Comparison of ENCODE assay signal across 8 cellular contexts in the genomic region with DNA sequence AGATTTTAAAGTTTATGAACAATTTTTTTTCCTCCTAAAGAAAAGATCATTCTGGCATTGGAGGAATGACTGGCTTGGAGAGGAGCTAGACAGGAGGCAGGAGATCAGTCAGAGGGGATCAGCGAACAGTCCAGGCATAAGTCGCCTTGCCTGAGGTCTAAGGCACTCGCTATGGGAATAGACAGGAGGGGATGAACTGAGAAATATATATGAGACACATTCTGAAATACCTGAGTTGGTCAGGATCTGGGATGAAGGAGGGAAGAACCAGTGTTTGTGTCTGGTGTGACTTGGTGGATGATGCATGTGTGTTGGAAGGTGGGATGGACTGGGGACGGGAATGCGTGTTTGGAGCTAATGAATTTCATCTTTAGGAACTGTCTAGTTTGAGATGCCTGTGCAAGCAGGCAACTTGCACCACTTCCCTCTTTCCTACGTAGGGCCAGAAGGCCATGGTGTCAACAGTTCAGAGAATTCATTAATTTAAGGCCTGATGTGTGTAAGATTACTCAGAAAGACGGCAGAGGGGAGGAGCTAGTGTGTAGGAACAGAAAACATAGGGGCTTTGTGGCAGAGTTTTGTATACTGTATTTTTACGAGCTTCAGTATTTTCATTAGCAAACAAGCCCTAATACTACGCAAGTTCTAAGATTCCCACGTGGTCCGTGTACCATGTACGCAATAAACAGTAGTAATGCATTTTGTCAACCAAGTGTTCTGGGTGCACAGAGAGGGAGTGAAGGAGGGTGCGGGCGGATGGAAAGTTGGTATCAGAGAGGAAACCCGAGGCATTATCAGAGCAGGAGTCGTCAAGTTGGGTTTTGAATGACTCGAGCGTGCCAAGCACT. TPM values are rescaled to one million over a fixed set of nuclear protein-coding genes. Genes with fewer than 3 reads are reported as not detected.
A peak's percentile ranks its signal among the peaks of the same experiment; 100 is the strongest.
DNase-seq lines count a peak whose midpoint lies in the region; ATAC-seq, FAIRE-seq and TF ChIP-seq lines count a peak whose summit lies in the region.

No MANE protein-coding gene starts in this region.

- no peaks in the 10 kb centered on the region for H3K9me3 ChIP-seq in HepG2 (ENCODE audit: low read length)

- in situ Hi-C loops in HepG2 (cut with HindIII; ENCODE audit: extremely low pct_ligation_motif_present, low pct_unique_long_range_greater_than_20kb), result no loop called here

- ATAC-seq in HG03139 (IDR thresholded peaks at IDR 0.05; ENCODE audit: unreplicated experiment), result peak; percentile 16
- peak; percentile 43 to 62 (median 56) for ATAC-seq in T-cell (replicated peaks in 1 of 4)
- ATAC-seq in HepG2, result peak; percentile 45

- H3K4me3 Mint-ChIP-seq in T-cell, result peak overlapping the region; percentile 92 to 94 (median 94)

- H3K4me1 ChIP-seq in HepG2 (ENCODE audit: insufficient read depth, low read length), result peaks cover 44% of the 10 kb centered on the region

- H4K20me1 ChIP-seq in HepG2 (ENCODE audit: insufficient read depth, low read length), result no peaks in the 10 kb centered on the region

- no peaks in the 10 kb centered on the region for H3K27me3 Mint-ChIP-seq in T-cell

- DNase-seq in NCI-H748 treated with DMSO at 0.1 percent for 48 hours (lab: John Stamatoyannopoulos, UW) (peak; percentile 24), NCI-H748 (lab: John Stamatoyannopoulos, UW; ENCODE audit: unreplicated experiment) (no peak), T-cell (peak in 23 of 34 experiments; percentile 0 to 59 (median 22)), cardiac fibroblast (ENCODE audit: low read depth in 2 of 2) (peak; percentile 46 to 50), HepG2 (ENCODE audit: low spot score) (no peak)
- peak; percentile 54 to 67 for DNase-seq in stimulated activated CD8-positive, alpha-beta memory T cell treated with anti-CD3 and anti-CD28 coated beads, Interleukin-7, amount 100 ng/mL, for 4 hours (ENCODE audit: low read depth in 2 of 2)
- DNase-seq in effector CD4-positive, alpha-beta T cell, result no peak

- H3K27me3 ChIP-seq in HepG2 (ENCODE audit: control insufficient read depth in 1 of 2, insufficient read depth in 2 of 2, low read length in 2 of 2), result no peaks in the 10 kb centered on the region; a peak in 1 of 5 replicates

- 23% methylated on average over 18 of the region's 18 CpGs for WGBS in HepG2 (ENCODE audit: low lambda C conversion rate)

- CTCF ChIA-PET in T-cell (lab: Charles Lee) (interaction anchor here in 1 of 2 donors (0.6 to 0.8 kb wide), 2 partner anchors 13 to 923 kb away, joined by 3 read pairs; partner anchors contain the start of genes PRR11 and SKA2), HepG2 (lab: Yijun Ruan, JAX; ENCODE audit: low intra/inter-chr PET ratio, low total read pairs) (no interaction called here)

- H3K27ac Mint-ChIP-seq in T-cell, result peak overlapping the region; percentile 88 to 92

- peak overlapping the region; percentile 83 for H3K27ac ChIP-seq in HepG2 (ENCODE audit: extremely low read length, insufficient read depth, low read length)

- peak overlapping the region; percentile 93 for H3K4me2 ChIP-seq in HepG2 (ENCODE audit: low read depth, low read length)

- peaks cover 19% of the 10 kb centered on the region for H3K36me3 Mint-ChIP-seq in T-cell

- no peak for TF ChIP-seq POLR2A in HepG2 (IDR thresholded peaks at IDR 0.05; ENCODE audit: insufficient read depth in 1 of 2, low read depth in 2 of 2, low read length in 2 of 2)

- H3K79me2 ChIP-seq in HepG2 (ENCODE audit: insufficient read depth, low read length), result peaks cover 14% of the 10 kb centered on the region

- peaks cover 7 to 32% of the 10 kb centered on the region in 2 experiments for H3K36me3 ChIP-seq in HepG2 (replicated peaks in 1 of 2; ENCODE audit: control insufficient read depth in 1 of 2, insufficient read depth in 2 of 2, low read length in 2 of 2)

- no peak for FAIRE-seq in HepG2 (lab: Jason Lieb, UNC)

- H3K9ac ChIP-seq in HepG2 (ENCODE audit: insufficient read depth, low read depth, low read length), result peak overlapping the region; percentile 83

- intact Hi-C loops in HepG2 (cut with micrococcal nuclease; ENCODE audit: unreplicated experiment), result no loop called here

- no peak overlapping the region for H2AFZ ChIP-seq in HepG2 (ENCODE audit: low read length)

- POLR2A ChIA-PET in T-cell (lab: Charles Lee) (interaction anchor here in 1 of 2 donors (0.6 to 0.7 kb wide), 2 partner anchors 138 to 713 kb away, joined by 3 to 6 read pairs; no protein-coding TSS in a partner anchor), HepG2 (lab: Yijun Ruan, JAX) (interaction anchor here (0.7 to 1.5 kb wide), 6 partner anchors 113 to 600 kb away, joined by 3 to 6 read pairs (median 3); partner anchors contain the start of genes BCAS3, PTRH2, RNFT1 and USP32)

- no peaks in the 10 kb centered on the region for H3K9me3 Mint-ChIP-seq in T-cell

- peaks cover 27 to 28% (median 27%) of the 10 kb centered on the region in 3 donors for H3K4me1 Mint-ChIP-seq in T-cell

- TF ChIP-seq RAD21 in HepG2 (CRISPR knock-in tag; IDR thresholded peaks at IDR 0.05), result no peak

- no peak for TF ChIP-seq CTCF in cardiac fibroblast (IDR thresholded peaks at IDR 0.05; ENCODE audit: low read depth, low read length)
- no peak for TF ChIP-seq CTCF in HepG2 (CRISPR knock-in tag; IDR thresholded peaks at IDR 0.05)

- H3K4me3 ChIP-seq in cardiac fibroblast (replicated peaks in 1 of 2; ENCODE audit: low read depth in 2 of 2, low read length in 2 of 2), result peak overlapping the region; percentile 78 to 85
- H3K4me3 ChIP-seq in HepG2 (replicated peaks in 1 of 3; ENCODE audit: insufficient read depth in 1 of 3, low read depth in 2 of 3, low read length in 3 of 3), result peak overlapping the region; percentile 83 to 92 (median 88)

- no peak for TF ChIP-seq EP300 in HepG2 (IDR thresholded peaks at IDR 0.05; ENCODE audit: low read depth in 2 of 2, low read length in 2 of 2)
- no peak for TF ChIP-seq EP300 in HepG2 (CRISPR knock-in tag; IDR thresholded peaks at IDR 0.05; ENCODE audit: borderline replicate concordance)

- TSS peak; percentile 53 for BruUV-seq in HepG2 (replicated peaks; lab: Mats Ljungman, UMichigan)

TF ChIP-seq in HepG2, 621 proteins besides CTCF, POLR2A, EP300 and RAD21 (continues in another document):
- TF ChIP-seq ZNF7 (CRISPR knock-in tag; IDR thresholded peaks at IDR 0.05) (no peak), ZNF644 (CRISPR knock-in tag; IDR thresholded peaks at IDR 0.05; ENCODE audit: low read depth) (no peak), ZNF362 (CRISPR knock-in tag; IDR thresholded peaks at IDR 0.05; ENCODE audit: borderline replicate concordance) (0 out of 2 replicates have a peak, but pooled peaks have one; percentile 1), MIXL1 (CRISPR knock-in tag; IDR thresholded peaks at IDR 0.05) (no peak), HES4 (CRISPR knock-in tag; IDR thresholded peaks at IDR 0.05; ENCODE audit: borderline replicate concordance) (no peak)

RNA-seq across cellular contexts. Expression of gene HEATR6, which starts 0.8 kb away (rescaled TPM):
- total RNA-seq in T-cell (10 to 100 TPM; 14.3 to 29.1 (median 21.9) TPM), HepG2 (2016; rRNA removed; fragmentation: Illumina TruSeq; extraction: Trizol) (18.4 and 20.3 TPM in 2 replicates)
- 2.3 and 4.3 TPM in 2 replicates for total RNA-seq in HepG2 (2016; cell fraction: cytosol; rRNA removed; fragmentation: Illumina TruSeq; extraction: Trizol; ENCODE audit: low read depth)
- 18.9 and 20.3 TPM in 2 replicates for total RNA-seq in HepG2 (2016; cell fraction: insoluble cytoplasmic fraction; rRNA removed; fragmentation: Illumina TruSeq; extraction: Trizol)
- total RNA-seq in HepG2 (2016; cell fraction: membrane; rRNA removed; fragmentation: Illumina TruSeq; extraction: Trizol), result 5.4 and 6.6 TPM in 2 replicates
- 22.7 and 29.7 TPM in 2 replicates for total RNA-seq in HepG2 (2016; cell fraction: nucleus; rRNA removed; fragmentation: Illumina TruSeq; extraction: Trizol)
- polyA plus RNA-seq in HepG2 (2011; rRNA removed), result 21.4 and 22.1 TPM in 2 replicates
- 16.0 and 16.2 TPM in 2 replicates for polyA plus RNA-seq in HepG2 (2011; cell fraction: cytosol; rRNA removed)
- polyA plus RNA-seq in HepG2 (2011; cell fraction: nucleus; rRNA removed), result 131 and 149 TPM in 2 replicates
- 14.9 and 15.5 TPM in 2 replicates for polyA plus RNA-seq in HepG2 (2012)
- polyA plus RNA-seq in HepG2 (2016; cell fraction: cytosol; fragmentation: Illumina TruSeq; extraction: Trizol; ENCODE audit: low read depth), result 0.63 and 0.85 TPM in 2 replicates
- polyA plus RNA-seq in HepG2 (2016; cell fraction: insoluble cytoplasmic fraction; fragmentation: Illumina TruSeq; extraction: Trizol; ENCODE audit: low read depth), result 12.1 and 12.7 TPM in 2 replicates
- polyA plus RNA-seq in HepG2 (2016; cell fraction: membrane; fragmentation: Illumina TruSeq; extraction: Trizol; ENCODE audit: low read depth), result 1.4 and 1.7 TPM in 2 replicates
- 34.2 and 40.8 TPM in 2 replicates for polyA plus RNA-seq in HepG2 (2016; cell fraction: nucleus; fragmentation: Illumina TruSeq; extraction: Trizol; ENCODE audit: insufficient read depth, low read depth)
- polyA minus RNA-seq in HepG2 (2011; rRNA and poly(A)+ RNA removed; ENCODE audit: low replicate concordance), result 30.5 and 72.9 TPM in 2 replicates
- 17.1 and 24.8 TPM in 2 replicates for polyA minus RNA-seq in HepG2 (2011; cell fraction: cytosol; rRNA and poly(A)+ RNA removed)
- 72.4 and 73.8 TPM in 2 replicates for polyA minus RNA-seq in HepG2 (2011; cell fraction: nucleus; rRNA and poly(A)+ RNA removed)

Comparison
In these comparisons a context has a peak if more than half of its experiments do, and no peak if none do; other contexts are left out.
1. DNase-seq: peak in NCI-H748 treated with DMSO at 0.1 percent for 48 hours (single experiment), T-cell (23 of 34), cardiac fibroblast (2 of 2) and stimulated activated CD8-positive, alpha-beta memory T cell treated with anti-CD3 and anti-CD28 coated beads, Interleukin-7, amount 100 ng/mL, for 4 hours (2 of 2); none in NCI-H748 (single experiment), HepG2 (single experiment) and effector CD4-positive, alpha-beta T cell (single experiment).
2. Peak in every context shown above with its lines, with median percentiles within 50 percentile points of each other: ATAC-seq.